Comparison of ENCODE assay signal across 9 cellular contexts in genomic region chr6:138818496-138819194, GRCh38. TPM values are rescaled to one million over a fixed set of nuclear protein-coding genes. Genes with fewer than 3 reads are reported as not detected.
DNase-seq lines count a peak whose midpoint lies in the region; ATAC-seq, FAIRE-seq and TF ChIP-seq lines count a peak whose summit lies in the region.
"Had no signal": no experiment of that assay in that cellular context is flagged by ENCODE, and none has a peak within 500 bp of the region (broad histone marks: within the 10 kb centered on the region; RNA-seq: fewer than 3 reads in every experiment).

No MANE protein-coding gene starts in this region.

- TF ChIP-seq CTCF in GM13976 (IDR thresholded peaks at IDR 0.05; ENCODE audit: borderline replicate concordance, control extremely low read depth, extremely low read depth, insufficient read depth, missing control alignments) (no peak), H1 (IDR thresholded peaks at IDR 0.05; ENCODE audit: control extremely low read depth in 1 of 3, insufficient read depth in 1 of 3, low read depth in 1 of 3, low read length in 3 of 3) (no peak)

- CTCF ChIA-PET in H1 (lab: Charles Lee; ENCODE audit: partially characterized antibody), result interaction anchor here (0.5 to 1.4 kb wide), 5 partner anchors 16 to 42 kb away, joined by 3 to 4 read pairs (median 3); no protein-coding TSS in a partner anchor

- no peak overlapping the region for H3K27ac ChIP-seq in H1 (ENCODE audit: low read depth, low read length)

- H3K56ac ChIP-seq in H1 (replicated peaks; ENCODE audit: insufficient read length, low read depth, low read length), result no peak overlapping the region

- H3K79me2 ChIP-seq in H1 (ENCODE audit: control insufficient read depth in 1 of 2, insufficient read depth in 2 of 2, low read length in 2 of 2), result no peaks in the 10 kb centered on the region

- H3K79me1 ChIP-seq in H1 (ENCODE audit: low read depth, low read length), result no peaks in the 10 kb centered on the region

- no peak overlapping the region for H3K4ac ChIP-seq in H1 (replicated peaks; ENCODE audit: insufficient read length, low read depth, low read length)

- peak overlapping the region; percentile 98; the same call in 1 of the 2 replicates for H2BK20ac ChIP-seq in H1 (ENCODE audit: low read length)

- 81% methylated on average over 10 of the region's 10 CpGs; no CpG with 5 or more reads in 1 of the 2 experiments for WGBS in H1 (ENCODE audit: extremely low coverage in 1 of 2, insufficient coverage in 1 of 2, insufficient read length in 1 of 2, insufficient replicate concordance in 2 of 2, low coverage in 1 of 2, low lambda C conversion rate in 2 of 2, missing lambda C conversion rate in 1 of 2), 2 experiments

- no peaks in the 10 kb centered on the region for H3K9me3 ChIP-seq in H1 (ENCODE audit: insufficient read depth in 2 of 2, low read depth in 1 of 2, low read length in 1 of 2)

- H2BK12ac ChIP-seq in H1 (ENCODE audit: low read depth, low read length), result peak overlapping the region; percentile 85; the same call in 1 of the 2 replicates

- TF ChIP-seq EP300 in H1 (IDR thresholded peaks at IDR 0.05; ENCODE audit: borderline replicate concordance in 1 of 2, low read depth in 2 of 2, low read length in 2 of 2), result no peak

- H3K4me3 ChIP-seq in H1 (ENCODE audit: extremely low read depth in 1 of 4, insufficient read depth in 2 of 4, low read depth in 3 of 4, low read length in 4 of 4), result no peak overlapping the region

- peak overlapping the region in 1 of 2 experiments; percentile 57; a peak in 2 of 4 replicates for H3K4me2 ChIP-seq in H1 (ENCODE audit: insufficient read depth in 1 of 2, low read depth in 2 of 2, low read length in 2 of 2)

- no peaks in the 10 kb centered on the region for H3K36me3 ChIP-seq in H1 (ENCODE audit: control insufficient read depth in 2 of 4, insufficient read depth in 4 of 4, low read length in 3 of 4)

- H3K23me2 ChIP-seq in H1 (ENCODE audit: low read depth, low read length), result no peaks in the 10 kb centered on the region; the same call in 1 of the 2 replicates

- peak overlapping the region; percentile 79 for H3K18ac ChIP-seq in H1 (ENCODE audit: extremely low read depth, low read length)

- H2BK15ac ChIP-seq in H1 (ENCODE audit: low read length), result peak overlapping the region; percentile 89; the same call in 1 of the 2 replicates

- no peaks in the 10 kb centered on the region; a peak in 1 of 7 replicates for H3K27me3 ChIP-seq in H1 (replicated peaks in 1 of 4; ENCODE audit: control insufficient read depth in 3 of 4, extremely low read depth in 1 of 4, insufficient read depth in 3 of 4, low read length in 3 of 4)

- DNase-seq in GM13976 (ENCODE audit: low spot score), result peak; percentile 54
- no peak for DNase-seq in H1 (ENCODE audit: low read depth in 1 of 2, low spot score in 2 of 2)
- no peak for DNase-seq in putamen (ENCODE audit: low spot score)
- no peak for DNase-seq in NCI-H1694 (lab: John Stamatoyannopoulos, UW)
- DNase-seq in SHP77 (lab: John Stamatoyannopoulos, UW), result no peak
- DNase-seq in GOT3 (lab: John Stamatoyannopoulos, UW), result no peak

- no peak overlapping the region for H4K8ac ChIP-seq in H1 (ENCODE audit: extremely low read depth, insufficient read depth, low read length)

- ATAC-seq in GM21381 (IDR thresholded peaks at IDR 0.05; ENCODE audit: unreplicated experiment), result peak; percentile 64
- peak; percentile 59 for ATAC-seq in HG03520 (IDR thresholded peaks at IDR 0.05; ENCODE audit: unreplicated experiment)

- H2AFZ ChIP-seq in H1 (ENCODE audit: low read length), result peak overlapping the region; percentile 80; the same call in 1 of the 2 replicates

- in situ Hi-C loops in GM13976 (cut with MboI; ENCODE audit: low sequenced_read_pairs, unreplicated experiment), result loop anchor here (10.0 to 25.0 kb wide), 2 partner anchors 294 to 546 kb away; no protein-coding TSS in a partner anchor

- H4K91ac ChIP-seq in H1 (replicated peaks; ENCODE audit: insufficient read length, low read length), result peak overlapping the region; percentile 45

- H3K23ac ChIP-seq in H1 (ENCODE audit: insufficient read length), result no peak overlapping the region

- H4K5ac ChIP-seq in H1 (ENCODE audit: insufficient read length, low read depth, low read length), result peak overlapping the region; percentile 41

- no peak overlapping the region for H2AK5ac ChIP-seq in H1 (ENCODE audit: low read depth, low read length)

- FAIRE-seq in H1 (lab: Jason Lieb, UNC), result no peak
- FAIRE-seq: colon had no signal

- H3K4me1 ChIP-seq in H1 (replicated peaks in 1 of 4; ENCODE audit: control insufficient read depth in 3 of 4, insufficient read depth in 4 of 4, low read length in 3 of 4), result peaks cover 0 to 6% (median 3%) of the 10 kb centered on the region in 4 experiments; a peak in 4 of 7 replicates

- no peak for TF ChIP-seq POLR2A in H1 (IDR thresholded peaks at IDR 0.05; ENCODE audit: control extremely low read depth in 1 of 2, low read depth in 2 of 2, low read length in 2 of 2)

- no peak for TF ChIP-seq RAD21 in H1 (IDR thresholded peaks at IDR 0.05 in 1 of 2, conservative IDR thresholded peaks at IDR 0.05 in 1 of 2; ENCODE audit: low read depth in 2 of 2, low read length in 2 of 2)

- no peak overlapping the region for H3K9ac ChIP-seq in H1 (replicated peaks in 1 of 4; ENCODE audit: extremely low read depth in 1 of 4, low read depth in 3 of 4, low read length in 3 of 4)

- peak overlapping the region; percentile 2 for H2BK120ac ChIP-seq in H1 (replicated peaks; ENCODE audit: low read depth, low read length)

- peak overlapping the region; percentile 80; the same call in 1 of the 2 replicates for H2BK5ac ChIP-seq in H1 (ENCODE audit: low read depth, low read length)

- POLR2A ChIA-PET in H1 (lab: Charles Lee; ENCODE audit: partially characterized antibody), result interaction anchor here (0.9 to 2.6 kb wide), 8 partner anchors 19 to 556 kb away, joined by 3 to 10 read pairs (median 3); partner anchors contain the start of genes CITED2 and REPS1

- H4K20me1 ChIP-seq in H1 (replicated peaks in 1 of 2; ENCODE audit: control insufficient read depth in 1 of 2, insufficient read depth in 2 of 2, low read length in 2 of 2), result no peaks in the 10 kb centered on the region

- H3K14ac ChIP-seq in H1 (ENCODE audit: insufficient read length), result no peak overlapping the region

TF ChIP-seq in H1, 55 proteins besides CTCF, POLR2A, EP300 and RAD21:
- TF ChIP-seq BACH1 (IDR thresholded peaks at IDR 0.05; ENCODE audit: low read length) (no peak), TAF1 (IDR thresholded peaks at IDR 0.05; ENCODE audit: low read depth, low read length) (no peak), EZH2 (IDR thresholded peaks at IDR 0.05; ENCODE audit: low read depth, low read length, severe bottlenecking) (no peak), ASH2L (IDR thresholded peaks at IDR 0.05; ENCODE audit: low read length) (no peak), TCF12 (IDR thresholded peaks at IDR 0.05; ENCODE audit: low read depth, low read length) (no peak), BCL11A (IDR thresholded peaks at IDR 0.05; ENCODE audit: low read depth in 2 of 2, low read length in 2 of 2) (no peak)

RNA-seq across cellular contexts. Expression of gene ECT2L, which starts 22.8 kb away (rescaled TPM):
- not detected in 2 replicates for total RNA-seq in H1 (2021; fragmentation: NEBNext Ultra II Directional; extraction: Animal tissue kit (Norgen Biotek cat#: 25700))
- polyA plus RNA-seq in H1 (2011; rRNA removed), result not detected in 2 replicates
- not detected for polyA plus RNA-seq in H1 (2011; cell fraction: cytosol; rRNA removed)
- not detected for polyA plus RNA-seq in H1 (2011; cell fraction: nucleus; rRNA removed)
- polyA plus RNA-seq in H1 (2012, experiment 1 of 2), result 0.04 to 0.08 TPM in 2 of 4 replicates, not detected in the others
- not detected for polyA plus RNA-seq in H1 (2012, experiment 2 of 2)
- polyA plus RNA-seq in H1 (2013, experiment 1 of 2), result not detected
- polyA plus RNA-seq in H1 (2013, experiment 2 of 2), result not detected
- polyA minus RNA-seq in H1 (2011; rRNA and poly(A)+ RNA removed), result not detected in 2 replicates
- not detected for polyA minus RNA-seq in H1 (2011; cell fraction: cytosol; rRNA and poly(A)+ RNA removed)
- polyA minus RNA-seq in H1 (2011; cell fraction: nucleus; rRNA and poly(A)+ RNA removed), result not detected

RNA-seq across cellular contexts. Expression of gene CCDC28A, which starts 45.1 kb away (rescaled TPM):
- 12.1 and 13.6 TPM in 2 replicates for total RNA-seq in H1 (2021; fragmentation: NEBNext Ultra II Directional; extraction: Animal tissue kit (Norgen Biotek cat#: 25700))
- polyA plus RNA-seq in H1 (2011; rRNA removed), result 4.7 and 9.6 TPM in 2 replicates
- 10.2 TPM for polyA plus RNA-seq in H1 (2011; cell fraction: cytosol; rRNA removed)
- polyA plus RNA-seq in H1 (2011; cell fraction: nucleus; rRNA removed), result 1.6 TPM
- polyA plus RNA-seq in H1 (2012, experiment 1 of 2), result 10.7 to 17.1 TPM (median 11.4 TPM) in 4 replicates
- polyA plus RNA-seq in H1 (2012, experiment 2 of 2), result 3.0 TPM
- 10.3 TPM for polyA plus RNA-seq in H1 (2013, experiment 1 of 2)
- polyA plus RNA-seq in H1 (2013, experiment 2 of 2), result 10.0 TPM
- 2.1 and 6.1 TPM in 2 replicates for polyA minus RNA-seq in H1 (2011; rRNA and poly(A)+ RNA removed)
- 3.7 TPM for polyA minus RNA-seq in H1 (2011; cell fraction: cytosol; rRNA and poly(A)+ RNA removed)
- 2.1 TPM for polyA minus RNA-seq in H1 (2011; cell fraction: nucleus; rRNA and poly(A)+ RNA removed)
